Comparison of ENCODE assay signal across 13 cellular contexts in the genomic region with DNA sequence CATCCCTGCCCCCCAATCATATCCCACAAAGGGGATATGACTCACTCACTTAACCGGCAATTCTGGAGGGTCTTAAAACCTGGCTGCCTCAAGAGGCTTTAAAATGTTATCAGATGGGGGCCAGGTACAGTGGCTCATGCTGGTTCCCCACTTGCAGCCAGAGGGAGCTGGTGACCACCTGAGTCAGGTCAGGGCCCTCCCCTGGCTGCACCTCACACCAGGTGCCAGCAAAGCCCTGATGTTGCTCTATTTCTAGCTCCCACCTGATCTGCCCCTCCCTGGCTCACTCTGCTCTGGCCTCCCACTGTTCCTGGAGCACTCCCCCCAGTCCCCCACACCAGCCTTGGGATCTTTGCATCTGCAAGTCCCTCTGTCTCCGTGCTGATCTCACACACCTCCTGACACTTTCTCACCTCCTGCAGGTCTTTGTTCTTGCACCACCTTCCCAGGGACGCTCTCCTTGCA. TPM values are rescaled to one million over a fixed set of nuclear protein-coding genes. Genes with fewer than 3 reads are reported as not detected.
DNase-seq lines count a peak whose midpoint lies in the region; ATAC-seq, FAIRE-seq and TF ChIP-seq lines count a peak whose summit lies in the region.
"Had no signal": no experiment of that assay in that cellular context is flagged by ENCODE, and none has a peak within 500 bp of the region (broad histone marks: within the 10 kb centered on the region; RNA-seq: fewer than 3 reads in every experiment).

No MANE protein-coding gene starts in this region.

- DNase-seq in CD8-positive, alpha-beta T cell: peak in 2 of 7 experiments; percentile 23 to 38
- DNase-seq in HFFc6: no peak
- DNase-seq in keratinocyte (ENCODE audit: low read depth, low spot score): no peak
- DNase-seq in anterior cingulate cortex (lab: John Stamatoyannopoulos, UW): no peak
- DNase-seq in effector memory CD4-positive, alpha-beta T cell: no peak
- no peak for DNase-seq in Ammon's horn (ENCODE audit: low spot score)
- DNase-seq in NK-92 treated with Interleukin-12 subunit alpha and Interleukin-12 subunit beta, amount 100 ng/mL, for 24 hours (lab: John Stamatoyannopoulos, UW): no peak
- DNase-seq: aorta, DMS153 had no signal

- peak; percentile 72 for ATAC-seq in CD8-positive, alpha-beta T cell
- ATAC-seq in SK-N-SH treated with all-trans-retinoic acid at 6 μM for 48 hours: peak; percentile 57

- H4K20me1 ChIP-seq in keratinocyte (ENCODE audit: control insufficient read depth, extremely low read depth, insufficient read depth, low read length): no peaks in the 10 kb centered on the region

- FAIRE-seq in keratinocyte (lab: Jason Lieb, UNC): no peak
- FAIRE-seq: TTC549 had no signal

- H3K9ac ChIP-seq in keratinocyte (ENCODE audit: control insufficient read depth, extremely low read depth, insufficient read depth, low read length): no peak overlapping the region

- H3K4me2 ChIP-seq in keratinocyte (ENCODE audit: control insufficient read depth, extremely low read depth, insufficient read depth, low read depth, low read length): no peak overlapping the region

- no peak overlapping the region for H3K4me3 Mint-ChIP-seq in CD8-positive, alpha-beta T cell
- no peak overlapping the region for H3K4me3 Mint-ChIP-seq in HFFc6
- H3K4me3 Mint-ChIP-seq: IgD-negative memory B cell had no signal

- peak; percentile 24 for TF ChIP-seq CTCF in CD8-positive, alpha-beta T cell (IDR thresholded peaks at IDR 0.05)
- peak; percentile 31; the same call in 1 of the 2 replicates for TF ChIP-seq CTCF in HFFc6 (IDR thresholded peaks at IDR 0.05)
- peak; percentile 36 to 69 (median 63) for TF ChIP-seq CTCF in keratinocyte (optimal IDR thresholded peaks at IDR 0.05 in 1 of 3, IDR thresholded peaks at IDR 0.05 in 1 of 3, conservative IDR thresholded peaks at IDR 0.05 in 1 of 3; ENCODE audit: extremely low read depth in 1 of 3, insufficient read depth in 2 of 3, low read length in 3 of 3)

- H3K4me3 ChIP-seq in CD8-positive, alpha-beta T cell (ENCODE audit: low read depth, low read length): no peak overlapping the region
- no peak overlapping the region for H3K4me3 ChIP-seq in keratinocyte (ENCODE audit: control insufficient read depth in 2 of 3, extremely low read depth in 1 of 3, insufficient read depth in 2 of 3, low read depth in 1 of 3, low read length in 3 of 3)
- H3K4me3 ChIP-seq in effector memory CD4-positive, alpha-beta T cell (ENCODE audit: insufficient read depth, low read depth, low read length, poor library complexity, severe bottlenecking): no peak overlapping the region

- H3K27me3 ChIP-seq in CD8-positive, alpha-beta T cell (ENCODE audit: insufficient read depth, low read length): no peaks in the 10 kb centered on the region
- H3K27me3 ChIP-seq in keratinocyte (ENCODE audit: control insufficient read depth, extremely low read depth, insufficient read depth, low read length): no peaks in the 10 kb centered on the region
- H3K27me3 ChIP-seq in effector memory CD4-positive, alpha-beta T cell (replicated peaks; ENCODE audit: control insufficient read depth, insufficient read depth, low read length, poor library complexity, severe bottlenecking): no peaks in the 10 kb centered on the region

- CTCF ChIA-PET in CD8-positive, alpha-beta T cell (lab: Charles Lee): interaction anchor here (0.7 to 2.3 kb wide), 6 partner anchors 9 to 82 kb away, joined by 3 to 19 read pairs (median 4); partner anchors contain the start of gene LGI4

- H3K79me2 ChIP-seq in keratinocyte (ENCODE audit: control insufficient read depth, insufficient read depth, low read length): no peaks in the 10 kb centered on the region

- no peaks in the 10 kb centered on the region for H3K27me3 Mint-ChIP-seq in CD8-positive, alpha-beta T cell (ENCODE audit: low read depth)
- H3K27me3 Mint-ChIP-seq in HFFc6 (ENCODE audit: insufficient read depth): peaks cover 31% of the 10 kb centered on the region

- POLR2A ChIA-PET in CD8-positive, alpha-beta T cell (lab: Charles Lee): interaction anchor here (0.7 kb wide), 1 partner anchor 95 kb away, joined by 3 read pairs; no protein-coding TSS in a partner anchor

- dilution Hi-C loops in keratinocyte (cut with MboI; ENCODE audit: extremely low pct_ligation_motif_present, low sequenced_read_pairs): no loop called here

- H2AFZ ChIP-seq in keratinocyte (ENCODE audit: control insufficient read depth, low read length): no peak overlapping the region

- H3K9me1 ChIP-seq in keratinocyte (ENCODE audit: control insufficient read depth, extremely low read depth, insufficient read depth, low read length): no peaks in the 10 kb centered on the region

- H3K9me3 Mint-ChIP-seq in CD8-positive, alpha-beta T cell: no peaks in the 10 kb centered on the region
- H3K9me3 Mint-ChIP-seq in HFFc6: no peaks in the 10 kb centered on the region

- H3K9me3 ChIP-seq in CD8-positive, alpha-beta T cell (ENCODE audit: low read length): no peaks in the 10 kb centered on the region
- no peaks in the 10 kb centered on the region for H3K9me3 ChIP-seq in keratinocyte (ENCODE audit: control insufficient read depth, low read depth, low read length)
- no peaks in the 10 kb centered on the region for H3K9me3 ChIP-seq in effector memory CD4-positive, alpha-beta T cell (ENCODE audit: control insufficient read depth, low read length)

- H3K36me3 ChIP-seq in CD8-positive, alpha-beta T cell (ENCODE audit: insufficient read depth, low read length): no peaks in the 10 kb centered on the region
- H3K36me3 ChIP-seq in keratinocyte (ENCODE audit: control insufficient read depth in 2 of 2, extremely low read depth in 1 of 2, insufficient read depth in 2 of 2, low read length in 2 of 2): no peaks in the 10 kb centered on the region
- no peaks in the 10 kb centered on the region for H3K36me3 ChIP-seq in effector memory CD4-positive, alpha-beta T cell (ENCODE audit: control insufficient read depth, insufficient read depth, low read length)

- H3K36me3 Mint-ChIP-seq in CD8-positive, alpha-beta T cell: no peaks in the 10 kb centered on the region
- H3K36me3 Mint-ChIP-seq in HFFc6 (ENCODE audit: low read depth): no peaks in the 10 kb centered on the region
- H3K36me3 Mint-ChIP-seq: IgD-negative memory B cell had no signal

- intact Hi-C loops in CD8-positive, alpha-beta T cell (cut with DNase I, micrococcal nuclease): no loop called here

- H3K27ac ChIP-seq in CD8-positive, alpha-beta T cell (ENCODE audit: low read depth, low read length): no peak overlapping the region
- H3K27ac ChIP-seq in keratinocyte (ENCODE audit: control insufficient read depth, insufficient read depth, low read length): no peak overlapping the region
- no peak overlapping the region for H3K27ac ChIP-seq in effector memory CD4-positive, alpha-beta T cell (ENCODE audit: insufficient read depth, low read length, poor library complexity, severe bottlenecking)

- no peaks in the 10 kb centered on the region for H3K4me1 ChIP-seq in CD8-positive, alpha-beta T cell (ENCODE audit: insufficient read depth, low read length)
- no peaks in the 10 kb centered on the region for H3K4me1 ChIP-seq in keratinocyte (ENCODE audit: control insufficient read depth, extremely low read depth, insufficient read depth, low read length)
- H3K4me1 ChIP-seq in effector memory CD4-positive, alpha-beta T cell (ENCODE audit: control insufficient read depth, insufficient read depth, low read length, poor library complexity, severe bottlenecking): no peaks in the 10 kb centered on the region

- no peak overlapping the region for H3K27ac Mint-ChIP-seq in CD8-positive, alpha-beta T cell
- H3K27ac Mint-ChIP-seq in HFFc6: no peak overlapping the region

- no peaks in the 10 kb centered on the region for H3K4me1 Mint-ChIP-seq in CD8-positive, alpha-beta T cell (ENCODE audit: low read depth)
- H3K4me1 Mint-ChIP-seq in HFFc6 (ENCODE audit: low read depth): no peaks in the 10 kb centered on the region; the same call in 1 of the 2 replicates
- H3K4me1 Mint-ChIP-seq: IgD-negative memory B cell had no signal

RNA-seq across cellular contexts. Expression of gene HPN, which starts 14.2 kb away (rescaled TPM):
- total RNA-seq in CD8-positive, alpha-beta T cell: not detected
- total RNA-seq in HFFc6 (2021; fragmentation: NEBNext Ultra II Directional; extraction: Animal tissue kit (Norgen Biotek cat#: 25700)): not detected
- not detected in 3 replicates for polyA plus RNA-seq in keratinocyte
- not detected for polyA plus RNA-seq in keratinocyte (2011; ENCODE audit: low read depth)
- not detected in 2 replicates for polyA plus RNA-seq in keratinocyte (2011; cell fraction: cytosol; rRNA removed)
- not detected in 2 replicates for polyA plus RNA-seq in keratinocyte (2011; cell fraction: nucleus; rRNA removed)
- polyA plus RNA-seq in keratinocyte (2012; ENCODE audit: low replicate concordance): not detected in 2 replicates
- polyA minus RNA-seq in keratinocyte: not detected in 3 replicates
- not detected for polyA minus RNA-seq in keratinocyte (2011; cell fraction: cytosol; rRNA and poly(A)+ RNA removed)
- not detected in 2 replicates for polyA minus RNA-seq in keratinocyte (2011; cell fraction: nucleus; rRNA and poly(A)+ RNA removed)
- total RNA-seq: urinary bladder had no signal
- polyA plus RNA-seq: aorta, IgD-negative memory B cell had no signal

RNA-seq across cellular contexts. Expression of gene SCN1B, which starts 25.5 kb away (rescaled TPM):
- total RNA-seq in CD8-positive, alpha-beta T cell: 1 to 10 TPM; 1.9 to 2.3 TPM
- total RNA-seq in HFFc6 (2021; fragmentation: NEBNext Ultra II Directional; extraction: Animal tissue kit (Norgen Biotek cat#: 25700)): 10 to 100 TPM in 4 of 6 experiments, 1 to 10 TPM in 2; 6.8 to 14.2 (median 12.6) TPM
- polyA plus RNA-seq in keratinocyte: 0.30 to 0.46 TPM (median 0.45 TPM) in 3 replicates
- not detected for polyA plus RNA-seq in keratinocyte (2011; ENCODE audit: low read depth)
- 0.17 and 0.60 TPM in 2 replicates for polyA plus RNA-seq in keratinocyte (2011; cell fraction: cytosol; rRNA removed)
- polyA plus RNA-seq in keratinocyte (2011; cell fraction: nucleus; rRNA removed): 0.36 and 0.69 TPM in 2 replicates
- polyA plus RNA-seq in keratinocyte (2012; ENCODE audit: low replicate concordance): 0.13 and 0.31 TPM in 2 replicates
- polyA minus RNA-seq in keratinocyte: 0.13 to 0.54 TPM in 2 of 3 replicates, not detected in the other
- not detected for polyA minus RNA-seq in keratinocyte (2011; cell fraction: cytosol; rRNA and poly(A)+ RNA removed)
- 0.21 and 0.54 TPM in 2 replicates for polyA minus RNA-seq in keratinocyte (2011; cell fraction: nucleus; rRNA and poly(A)+ RNA removed)
- polyA plus RNA-seq: IgD-negative memory B cell had no signal

RNA-seq across cellular contexts. Expression of gene GRAMD1A, which starts 55.6 kb away (rescaled TPM):
- total RNA-seq in CD8-positive, alpha-beta T cell: 100 to 1,000 TPM; 207 to 221 TPM
- 10 to 100 TPM; 48.2 to 51.3 (median 50.0) TPM for total RNA-seq in HFFc6 (2021; fragmentation: NEBNext Ultra II Directional; extraction: Animal tissue kit (Norgen Biotek cat#: 25700))
- 22.1 to 26.8 TPM (median 24.6 TPM) in 3 replicates for polyA plus RNA-seq in keratinocyte
- 10.2 TPM for polyA plus RNA-seq in keratinocyte (2011; ENCODE audit: low read depth)
- polyA plus RNA-seq in keratinocyte (2011; cell fraction: cytosol; rRNA removed): 24.4 and 28.2 TPM in 2 replicates
- 44.1 and 73.3 TPM in 2 replicates for polyA plus RNA-seq in keratinocyte (2011; cell fraction: nucleus; rRNA removed)
- 14.2 and 25.5 TPM in 2 replicates for polyA plus RNA-seq in keratinocyte (2012; ENCODE audit: low replicate concordance)
- polyA minus RNA-seq in keratinocyte: 23.0 to 35.5 TPM (median 26.0 TPM) in 3 replicates
- polyA minus RNA-seq in keratinocyte (2011; cell fraction: cytosol; rRNA and poly(A)+ RNA removed): 21.9 TPM
- polyA minus RNA-seq in keratinocyte (2011; cell fraction: nucleus; rRNA and poly(A)+ RNA removed): 15.7 and 19.5 TPM in 2 replicates

RNA-seq across cellular contexts. Expression of gene FXYD3, which starts 59.9 kb away (rescaled TPM):
- total RNA-seq in CD8-positive, alpha-beta T cell: not detected
- total RNA-seq in HFFc6 (2021; fragmentation: NEBNext Ultra II Directional; extraction: Animal tissue kit (Norgen Biotek cat#: 25700)): not detected
- polyA plus RNA-seq in keratinocyte: 563 to 2,415 TPM (median 851 TPM) in 3 replicates
- polyA plus RNA-seq in keratinocyte (2011; ENCODE audit: low read depth): 498 TPM
- polyA plus RNA-seq in keratinocyte (2011; cell fraction: cytosol; rRNA removed): 945 and 1,085 TPM in 2 replicates
- polyA plus RNA-seq in keratinocyte (2011; cell fraction: nucleus; rRNA removed): 621 and 766 TPM in 2 replicates
- polyA plus RNA-seq in keratinocyte (2012; ENCODE audit: low replicate concordance): 829 and 2,475 TPM in 2 replicates
- polyA minus RNA-seq in keratinocyte: 308 to 665 TPM (median 468 TPM) in 3 replicates
- polyA minus RNA-seq in keratinocyte (2011; cell fraction: cytosol; rRNA and poly(A)+ RNA removed): 614 TPM
- polyA minus RNA-seq in keratinocyte (2011; cell fraction: nucleus; rRNA and poly(A)+ RNA removed): 205 and 217 TPM in 2 replicates
- polyA plus RNA-seq: IgD-negative memory B cell had no signal
